ENCODE assay signal across 36 cellular contexts in genomic region chr17:34358631-34359030, GRCh38. TPM values are rescaled to one million over a fixed set of nuclear protein-coding genes. Genes with fewer than 3 reads are reported as not detected.
"Had no signal": no experiment of that assay in that cellular context is flagged by ENCODE, and none has a peak within 500 bp of the region (broad histone marks: within the 10 kb centered on the region; RNA-seq: fewer than 3 reads in every experiment).

No MANE protein-coding gene starts in this region.

- H3K36me3 ChIP-seq: adrenal gland, gastrocnemius medialis, heart left ventricle, WERI-Rb-1 had no signal

- H3K27me3 ChIP-seq: adrenal gland, body of pancreas, foreskin keratinocyte, gastrocnemius medialis had no signal

- H3K36me3 Mint-ChIP-seq: activated naive CD4-positive, alpha-beta T cell treated with anti-CD3 and anti-CD28 coated beads, Interleukin-2, amount 10 ng/mL, durations not matched to agents 7 days and 5 days; activated naive CD4-positive, alpha-beta T cell treated with anti-CD3 and anti-CD28 coated beads, Interleukin-2, amount 50 U/mL, for 72 hours had no signal

- H3K27ac ChIP-seq: adrenal gland, body of pancreas, foreskin keratinocyte, gastrocnemius medialis, heart left ventricle, WERI-Rb-1 had no signal

- H3K4me1 Mint-ChIP-seq: activated B cell treated with CpG ODN at 0.5 μM for 24 hours, endodermal cell had no signal

- H3K4me3 Mint-ChIP-seq: activated B cell treated with CpG ODN at 0.5 μM for 24 hours; activated CD4-positive, alpha-beta memory T cell treated with anti-CD3 and anti-CD28 coated beads, Interleukin-2, amount 10 ng/mL, durations not matched to agents 7 days and 5 days; activated CD4-positive, alpha-beta T cell treated with anti-CD3 and anti-CD28 coated beads for 36 hours; activated CD4-positive, alpha-beta T cell treated with anti-CD3 and anti-CD28 coated beads, Interleukin-2, amount 10 ng/mL, durations not matched to agents 7 days and 5 days; activated naive CD4-positive, alpha-beta T cell treated with anti-CD3 and anti-CD28 coated beads, Interleukin-2, amount 10 ng/mL, durations not matched to agents 7 days and 5 days; activated naive CD8-positive, alpha-beta T cell treated with anti-CD3 and anti-CD28 coated beads, Interleukin-2, amount 50 U/mL, for 24 hours; activated T-cell treated with anti-CD3 and anti-CD28 coated beads, Interleukin-2, amount 50 U/mL, for 24 hours; activated T-cell treated with anti-CD3 and anti-CD28 coated beads, Interleukin-2, amount 50 U/mL, for 72 hours; endodermal cell; T-helper 17 cell; T-helper 2 cell treated with Interferon-gamma antibody and Interleukin-4, amounts not matched to agents 5 μg/mL and 100 μg/mL, for 36 hours had no signal

- ATAC-seq: activated CD4-positive, alpha-beta T cell treated with anti-CD3 and anti-CD28 coated beads for 36 hours; activated CD4-positive, CD25-positive, alpha-beta regulatory T cell treated with anti-CD3 and anti-CD28 coated beads, Interleukin-2, amount 50 U/mL, for 24 hours; activated naive CD4-positive, alpha-beta T cell treated with anti-CD3 and anti-CD28 coated beads, Interleukin-2, amount 50 U/mL, for 72 hours; activated naive CD8-positive, alpha-beta T cell treated with anti-CD3 and anti-CD28 coated beads, Interleukin-2, amount 50 U/mL, for 24 hours; activated T-cell treated with anti-CD3 and anti-CD28 coated beads, Interleukin-2, amount 50 U/mL, for 72 hours; body of pancreas; esophagus mucosa; foreskin keratinocyte; gastrocnemius medialis; heart left ventricle; T-helper 17 cell had no signal

- H3K4me1 ChIP-seq: body of pancreas, foreskin keratinocyte, gastrocnemius medialis had no signal

- H3K27ac Mint-ChIP-seq: activated B cell treated with CpG ODN at 0.5 μM for 24 hours; activated CD4-positive, alpha-beta memory T cell treated with anti-CD3 and anti-CD28 coated beads, Interleukin-2, amount 10 ng/mL, durations not matched to agents 7 days and 5 days; activated CD4-positive, alpha-beta T cell treated with anti-CD3 and anti-CD28 coated beads for 36 hours; activated CD4-positive, alpha-beta T cell treated with anti-CD3 and anti-CD28 coated beads, Interleukin-2, amount 10 ng/mL, durations not matched to agents 7 days and 5 days; activated naive CD4-positive, alpha-beta T cell treated with anti-CD3 and anti-CD28 coated beads, Interleukin-2, amount 10 ng/mL, durations not matched to agents 7 days and 5 days; activated naive CD4-positive, alpha-beta T cell treated with anti-CD3 and anti-CD28 coated beads, Interleukin-2, amount 50 U/mL, for 72 hours; activated naive CD8-positive, alpha-beta T cell treated with anti-CD3 and anti-CD28 coated beads, Interleukin-2, amount 50 U/mL, for 24 hours; activated T-cell treated with anti-CD3 and anti-CD28 coated beads, Interleukin-2, amount 50 U/mL, for 24 hours; activated T-cell treated with anti-CD3 and anti-CD28 coated beads, Interleukin-2, amount 50 U/mL, for 72 hours; endodermal cell; T-helper 17 cell; T-helper 2 cell treated with Interferon-gamma antibody and Interleukin-4, amounts not matched to agents 5 μg/mL and 100 μg/mL, for 36 hours had no signal

- H3K4me3 ChIP-seq: adrenal gland, body of pancreas, gastrocnemius medialis had no signal

- H3K9me3 ChIP-seq: adrenal gland, body of pancreas, gastrocnemius medialis had no signal

- H3K9me3 Mint-ChIP-seq: activated CD4-positive, alpha-beta memory T cell treated with anti-CD3 and anti-CD28 coated beads, Interleukin-2, amount 10 ng/mL, durations not matched to agents 7 days and 5 days; activated CD4-positive, alpha-beta T cell treated with anti-CD3 and anti-CD28 coated beads, Interleukin-2, amount 10 ng/mL, durations not matched to agents 7 days and 5 days; activated naive CD4-positive, alpha-beta T cell treated with anti-CD3 and anti-CD28 coated beads, Interleukin-2, amount 10 ng/mL, durations not matched to agents 7 days and 5 days; activated naive CD4-positive, alpha-beta T cell treated with anti-CD3 and anti-CD28 coated beads, Interleukin-2, amount 50 U/mL, for 72 hours; activated naive CD8-positive, alpha-beta T cell treated with anti-CD3 and anti-CD28 coated beads, Interleukin-2, amount 50 U/mL, for 24 hours; activated T-cell treated with anti-CD3 and anti-CD28 coated beads, Interleukin-2, amount 50 U/mL, for 24 hours; T-helper 2 cell treated with Interferon-gamma antibody and Interleukin-4, amounts not matched to agents 5 μg/mL and 100 μg/mL, for 36 hours had no signal

- DNase-seq: activated B cell treated with CpG ODN at 0.5 μM for 24 hours; activated CD4-positive, alpha-beta memory T cell treated with anti-CD3 and anti-CD28 coated beads, Interleukin-2, amount 10 ng/mL, durations not matched to agents 7 days and 5 days; activated CD4-positive, alpha-beta T cell treated with anti-CD3 and anti-CD28 coated beads for 36 hours; activated CD4-positive, alpha-beta T cell treated with anti-CD3 and anti-CD28 coated beads, Interleukin-2, amount 10 ng/mL, durations not matched to agents 7 days and 5 days; activated CD4-positive, alpha-beta T cell treated with anti-CD3 and anti-CD28 coated beads, Interleukin-2, amount 50 U/mL, for 4 hours; activated CD8-positive, alpha-beta memory T cell treated with anti-CD3 and anti-CD28 coated beads, Interleukin-2, amount 50 U/mL, for 48 hours; activated gamma-delta T cell; activated naive CD4-positive, alpha-beta T cell; activated naive CD4-positive, alpha-beta T cell treated with anti-CD3 and anti-CD28 coated beads, Interleukin-2, amount 10 ng/mL, durations not matched to agents 7 days and 5 days; activated naive CD8-positive, alpha-beta T cell treated with anti-CD3 and anti-CD28 coated beads, Interleukin-2, amount 50 U/mL, for 24 hours; activated T-cell treated with anti-CD3 and anti-CD28 coated beads for 4 hours; activated T-cell treated with anti-CD3 and anti-CD28 coated beads, Interleukin-2, amount 50 U/mL, for 24 hours; activated T-cell treated with anti-CD3 and anti-CD28 coated beads, Interleukin-2, amount 50 U/mL, for 72 hours; adrenal gland; amygdala; aorta; body of pancreas; caudate nucleus; cortex of kidney; effector CD8-positive, alpha-beta T cell; endodermal cell; foreskin keratinocyte; gastrocnemius medialis; glutamatergic neuron; heart left ventricle; T-helper 1 cell; T-helper 17 cell; T1000; WERI-Rb-1 had no signal

RNA-seq across cellular contexts. Expression of gene CCL13, which starts 2.4 kb away (rescaled TPM):
- total RNA-seq: activated B cell treated with CpG ODN at 0.5 μM for 24 hours; activated CD4-positive, alpha-beta memory T cell treated with anti-CD3 and anti-CD28 coated beads, Interleukin-2, amount 10 ng/mL, durations not matched to agents 7 days and 5 days; activated CD4-positive, alpha-beta T cell treated with anti-CD3 and anti-CD28 coated beads for 36 hours; activated CD4-positive, alpha-beta T cell treated with anti-CD3 and anti-CD28 coated beads, Interleukin-2, amount 10 ng/mL, durations not matched to agents 7 days and 5 days; activated naive CD4-positive, alpha-beta T cell treated with anti-CD3 and anti-CD28 coated beads, Interleukin-2, amount 50 U/mL, for 72 hours; activated T-cell treated with anti-CD3 and anti-CD28 coated beads, Interleukin-2, amount 50 U/mL, for 72 hours; body of pancreas; chondrocyte; dermis microvascular lymphatic vessel endothelial cell; endodermal cell; epithelial cell of proximal tubule; foreskin keratinocyte; T-helper 17 cell had no signal

RNA-seq across cellular contexts. Expression of gene CCL1, which starts 4.4 kb away (rescaled TPM):
- total RNA-seq: activated B cell treated with CpG ODN at 0.5 μM for 24 hours; activated naive CD4-positive, alpha-beta T cell treated with anti-CD3 and anti-CD28 coated beads, Interleukin-2, amount 50 U/mL, for 72 hours; activated T-cell treated with anti-CD3 and anti-CD28 coated beads, Interleukin-2, amount 50 U/mL, for 72 hours; adrenal gland; aorta; body of pancreas; chondrocyte; dermis microvascular lymphatic vessel endothelial cell; endodermal cell; epithelial cell of proximal tubule; esophagus mucosa; foreskin keratinocyte; gastrocnemius medialis; heart left ventricle; T-helper 17 cell had no signal

RNA-seq across cellular contexts. Expression of gene CCL8, which starts 39.4 kb away (rescaled TPM):
- total RNA-seq: activated B cell treated with CpG ODN at 0.5 μM for 24 hours; activated CD4-positive, alpha-beta memory T cell treated with anti-CD3 and anti-CD28 coated beads, Interleukin-2, amount 10 ng/mL, durations not matched to agents 7 days and 5 days; activated CD4-positive, alpha-beta T cell treated with anti-CD3 and anti-CD28 coated beads for 36 hours; activated CD4-positive, alpha-beta T cell treated with anti-CD3 and anti-CD28 coated beads, Interleukin-2, amount 10 ng/mL, durations not matched to agents 7 days and 5 days; activated naive CD4-positive, alpha-beta T cell treated with anti-CD3 and anti-CD28 coated beads, Interleukin-2, amount 50 U/mL, for 72 hours; activated T-cell treated with anti-CD3 and anti-CD28 coated beads, Interleukin-2, amount 50 U/mL, for 72 hours; body of pancreas; chondrocyte; endodermal cell; epithelial cell of proximal tubule; esophagus mucosa; foreskin keratinocyte; T-helper 17 cell had no signal
